ENCODE assay signal across 12 cellular contexts in genomic region chr4:17875402-17876070, GRCh38.
DNase-seq lines count a peak whose midpoint lies in the region; ATAC-seq lines count a peak whose summit lies in the region.
"Had no signal": no experiment of that assay in that cellular context is flagged by ENCODE, and none has a peak within 500 bp of the region (broad histone marks: within the 10 kb centered on the region; RNA-seq: fewer than 3 reads in every experiment).

No MANE protein-coding gene starts in this region.

- peak overlapping the region in 1 of 2 donors; percentile 34 for H3K27ac Mint-ChIP-seq in stimulated activated naive CD8-positive, alpha-beta T cell treated with anti-CD3 and anti-CD28 coated beads, Interleukin-15, amount 100 ng/mL, for 72 hours
- H3K27ac Mint-ChIP-seq: activated CD4-positive, alpha-beta T cell treated with anti-CD3 and anti-CD28 coated beads, Interleukin-2, amount 10 ng/mL, durations not matched to agents 7 days and 5 days had no signal

- H3K4me1 Mint-ChIP-seq in stimulated activated naive CD8-positive, alpha-beta T cell treated with anti-CD3 and anti-CD28 coated beads, Interleukin-15, amount 100 ng/mL, for 72 hours, result no peaks in the 10 kb centered on the region
- H3K4me1 Mint-ChIP-seq: activated CD4-positive, alpha-beta T cell treated with anti-CD3 and anti-CD28 coated beads, Interleukin-2, amount 10 ng/mL, durations not matched to agents 7 days and 5 days had no signal

- H3K4me3 Mint-ChIP-seq in stimulated activated naive CD8-positive, alpha-beta T cell treated with anti-CD3 and anti-CD28 coated beads, Interleukin-15, amount 100 ng/mL, for 72 hours, result no peak overlapping the region
- H3K4me3 Mint-ChIP-seq: activated CD4-positive, alpha-beta T cell treated with anti-CD3 and anti-CD28 coated beads, Interleukin-2, amount 10 ng/mL, durations not matched to agents 7 days and 5 days had no signal

- H3K9me3 Mint-ChIP-seq in stimulated activated naive CD8-positive, alpha-beta T cell treated with anti-CD3 and anti-CD28 coated beads, Interleukin-15, amount 100 ng/mL, for 72 hours, result no peaks in the 10 kb centered on the region
- H3K9me3 Mint-ChIP-seq: activated CD4-positive, alpha-beta T cell treated with anti-CD3 and anti-CD28 coated beads, Interleukin-2, amount 10 ng/mL, durations not matched to agents 7 days and 5 days had no signal

- no peaks in the 10 kb centered on the region for H3K27me3 Mint-ChIP-seq in stimulated activated naive CD8-positive, alpha-beta T cell treated with anti-CD3 and anti-CD28 coated beads, Interleukin-15, amount 100 ng/mL, for 72 hours
- H3K27me3 Mint-ChIP-seq: activated CD4-positive, alpha-beta T cell treated with anti-CD3 and anti-CD28 coated beads, Interleukin-2, amount 10 ng/mL, durations not matched to agents 7 days and 5 days had no signal

- ATAC-seq in GM18499 (IDR thresholded peaks at IDR 0.05; ENCODE audit: insufficient read depth, unreplicated experiment) (peak; percentile 98), GM19452 (IDR thresholded peaks at IDR 0.05; ENCODE audit: unreplicated experiment) (peak; percentile 88), HG02763 (IDR thresholded peaks at IDR 0.05; ENCODE audit: unreplicated experiment) (peak; percentile 96), HG03432 (IDR thresholded peaks at IDR 0.05; ENCODE audit: unreplicated experiment) (peak; percentile 99)
- ATAC-seq in stimulated activated naive CD8-positive, alpha-beta T cell treated with anti-CD3 and anti-CD28 coated beads, Interleukin-15, amount 100 ng/mL, for 72 hours, result no peak

- DNase-seq in cerebellum (ENCODE audit: low spot score) (no peak), UCSD-AML1 (lab: John Stamatoyannopoulos, UW; ENCODE audit: unreplicated experiment) (no peak)
- DNase-seq in stimulated activated CD4-positive, alpha-beta T cell treated with anti-CD3 and anti-CD28 coated beads, Interleukin-12 subunit alpha, Interleukin-12 subunit beta, amount 100 ng/mL, for 4 hours, result no peak
- no peak for DNase-seq in stimulated activated naive CD8-positive, alpha-beta T cell treated with anti-CD3 and anti-CD28 coated beads, Interleukin-15, amount 100 ng/mL, for 72 hours
- DNase-seq: activated CD4-positive, alpha-beta T cell treated with anti-CD3 and anti-CD28 coated beads, Interleukin-2, amount 10 ng/mL, durations not matched to agents 7 days and 5 days; activated naive CD4-positive, alpha-beta T cell; NCI-H1694 treated with DMSO at 0.1 percent for 48 hours; retina had no signal
